ENCODE assay signal across 8 cellular contexts in the genomic region with DNA sequence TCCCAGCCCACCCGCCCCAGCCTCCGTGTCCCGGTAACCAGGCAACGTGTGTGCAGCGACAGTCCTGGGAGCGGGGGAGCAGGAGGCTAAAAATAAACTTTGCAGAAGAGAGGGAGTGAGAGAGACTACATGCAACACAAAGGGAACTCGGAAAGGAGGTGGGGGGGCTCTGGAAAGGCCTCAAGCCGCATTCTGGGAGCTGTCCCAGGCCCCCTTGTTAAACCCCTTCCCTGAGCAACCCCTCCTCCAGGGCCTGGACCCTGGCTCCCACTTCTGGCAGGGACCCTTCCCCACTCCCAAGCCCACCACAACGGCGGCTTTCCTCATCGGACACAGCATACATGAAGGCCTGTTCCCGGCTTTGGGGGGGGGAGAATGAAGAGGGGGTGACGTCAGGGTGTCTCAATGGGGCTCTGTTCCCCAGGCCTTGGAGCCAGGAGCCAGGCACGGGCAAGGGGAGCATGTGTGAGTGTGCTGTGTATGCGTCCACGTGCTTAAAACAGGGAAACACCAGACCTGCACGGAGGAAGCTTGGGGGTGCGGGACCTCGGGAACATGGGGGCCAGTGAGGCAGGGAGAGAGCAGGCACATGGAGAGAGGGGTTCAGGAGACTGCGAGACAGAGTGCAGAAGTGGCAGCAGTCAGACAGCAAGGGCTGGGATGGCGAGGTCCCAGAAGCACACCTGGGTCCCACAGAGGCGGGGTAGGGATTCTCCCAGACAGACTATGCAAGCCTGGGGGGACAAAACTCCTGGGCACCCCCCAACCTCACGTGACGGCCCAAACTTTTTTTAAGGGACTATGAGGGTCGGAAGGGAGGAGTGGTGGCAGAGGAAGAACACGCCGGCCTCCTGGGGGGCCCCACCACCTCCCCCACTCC. TPM values are rescaled to one million over a fixed set of nuclear protein-coding genes. Genes with fewer than 3 reads are reported as not detected.
A peak's percentile ranks its signal among the peaks of the same experiment; 100 is the strongest.
DNase-seq lines count a peak whose midpoint lies in the region; ATAC-seq lines count a peak whose summit lies in the region.

No MANE protein-coding gene starts in this region.

- H3K9me3 ChIP-seq in adipocyte (ENCODE audit: control insufficient read depth, low read length) = no peaks in the 10 kb centered on the region

- ATAC-seq in left cardiac atrium (peak in 1 of 2 donors; percentile 6), HG03439 (IDR thresholded peaks at IDR 0.05; ENCODE audit: unreplicated experiment) (no peak)

- H3K36me3 ChIP-seq in adipocyte (ENCODE audit: control insufficient read depth, insufficient read depth, low read length, severe bottlenecking) = peaks cover 7% of the 10 kb centered on the region

- H3K27me3 ChIP-seq in adipocyte (replicated peaks; ENCODE audit: control insufficient read depth, insufficient read depth, low read length) = no peaks in the 10 kb centered on the region

- H3K9ac ChIP-seq in adipocyte (ENCODE audit: low read length) = peak overlapping the region; percentile 91

- peak; percentile 75 for DNase-seq in AG08396 (ENCODE audit: low spot score)
- peak; percentile 45 for DNase-seq in HT1080 (ENCODE audit: low read depth)
- peak; percentile 62 for DNase-seq in adipocyte (ENCODE audit: low read depth)
- peak; percentile 66 for DNase-seq in left cardiac atrium
- DNase-seq in posterior cingulate gyrus = peak; percentile 68 to 97 (median 82)
- DNase-seq in activated gamma-delta T cell (lab: John Stamatoyannopoulos, UW) = no peak
- DNase-seq in SHP77 treated with DMSO at 0.1 percent for 48 hours (lab: John Stamatoyannopoulos, UW) = no peak

- peaks cover 44% of the 10 kb centered on the region for H3K4me1 ChIP-seq in adipocyte (ENCODE audit: control insufficient read depth, insufficient read depth, low read length)

- intact Hi-C loops in left cardiac atrium (cut with DNase I) = no loop called here
- intact Hi-C loops in posterior cingulate gyrus (cut with DNase I) = no loop called here

- H3K4me3 ChIP-seq in adipocyte (ENCODE audit: low read length) = peak overlapping the region; percentile 82

RNA-seq across cellular contexts. Expression of a gene that starts 2.3 kb away (rescaled TPM):
- total RNA-seq in HT1080 (2014; rRNA removed; shearing (Covaris generic)) = 73.0 and 102 TPM in 2 replicates
- 70.3 and 81.1 TPM in 2 replicates for polyA plus RNA-seq in HT1080 (2015; cell fraction: cytosol; rRNA removed)
- polyA plus RNA-seq in HT1080 (2015; cell fraction: nucleus; rRNA removed) = 126 and 550 TPM in 2 replicates
- 10 to 100 TPM; 37.9 to 50.6 TPM for total RNA-seq in left cardiac atrium

RNA-seq across cellular contexts. Expression of a gene that starts 10.2 kb away (rescaled TPM):
- 25.6 and 32.8 TPM in 2 replicates for total RNA-seq in HT1080 (2014; rRNA removed; shearing (Covaris generic))
- polyA plus RNA-seq in HT1080 (2015; cell fraction: cytosol; rRNA removed) = 73.7 and 82.7 TPM in 2 replicates
- polyA plus RNA-seq in HT1080 (2015; cell fraction: nucleus; rRNA removed) = 51.2 and 53.8 TPM in 2 replicates
- total RNA-seq in left cardiac atrium = 10 to 100 TPM; 31.7 to 34.4 TPM

RNA-seq across cellular contexts. Expression of a gene that starts 16.4 kb away (rescaled TPM):
- 12.0 and 22.6 TPM in 2 replicates for total RNA-seq in HT1080 (2014; rRNA removed; shearing (Covaris generic))
- polyA plus RNA-seq in HT1080 (2015; cell fraction: cytosol; rRNA removed) = 19.0 and 21.5 TPM in 2 replicates
- 51.0 and 53.3 TPM in 2 replicates for polyA plus RNA-seq in HT1080 (2015; cell fraction: nucleus; rRNA removed)
- total RNA-seq in left cardiac atrium = 10 to 100 TPM; 34.7 to 42.1 TPM

RNA-seq across cellular contexts. Expression of a gene that starts 32.5 kb away (rescaled TPM):
- total RNA-seq in HT1080 (2014; rRNA removed; shearing (Covaris generic)) = 8.7 and 9.2 TPM in 2 replicates
- 5.0 and 5.6 TPM in 2 replicates for polyA plus RNA-seq in HT1080 (2015; cell fraction: cytosol; rRNA removed)
- polyA plus RNA-seq in HT1080 (2015; cell fraction: nucleus; rRNA removed) = 9.0 and 9.7 TPM in 2 replicates
- 1 to 10 TPM; 5.1 to 6.6 TPM for total RNA-seq in left cardiac atrium

RNA-seq across cellular contexts. Expression of a gene that starts 35.1 kb away (rescaled TPM):
- total RNA-seq in HT1080 (2014; rRNA removed; shearing (Covaris generic)) = 38.2 and 43.6 TPM in 2 replicates
- polyA plus RNA-seq in HT1080 (2015; cell fraction: cytosol; rRNA removed) = 42.7 and 54.3 TPM in 2 replicates
- 26.5 and 30.4 TPM in 2 replicates for polyA plus RNA-seq in HT1080 (2015; cell fraction: nucleus; rRNA removed)
- total RNA-seq in left cardiac atrium = 10 to 100 TPM; 10.7 to 17.6 TPM

Comparison
In these comparisons a context has a peak if more than half of its experiments do, and no peak if none do; other contexts are left out.
1. DNase-seq: peak in AG08396 (single experiment), HT1080 (single experiment), adipocyte (single experiment), left cardiac atrium (single experiment) and posterior cingulate gyrus (10 of 10); none in activated gamma-delta T cell (single experiment) and SHP77 treated with DMSO at 0.1 percent for 48 hours (single experiment).